Comparison of ENCODE assay signal across 18 cellular contexts in genomic region chrX:105098812-105099211, GRCh38.
DNase-seq lines count a peak whose midpoint lies in the region; FAIRE-seq and TF ChIP-seq lines count a peak whose summit lies in the region.
"Had no signal": no experiment of that assay in that cellular context is flagged by ENCODE, and none has a peak within 500 bp of the region (broad histone marks: within the 10 kb centered on the region; RNA-seq: fewer than 3 reads in every experiment).

No MANE protein-coding gene starts in this region.

- H3K27me3 Mint-ChIP-seq in activated naive CD4-positive, alpha-beta T cell treated with anti-CD3 and anti-CD28 coated beads for 36 hours (ENCODE audit: low read depth), result no peaks in the 10 kb centered on the region

- CTCF ChIA-PET in RWPE1 (lab: Yijun Ruan, JAX), result no interaction called here
- CTCF ChIA-PET in activated naive CD4-positive, alpha-beta T cell treated with anti-CD3 and anti-CD28 coated beads for 36 hours (lab: Charles Lee), result no interaction called here

- H3K27me3 ChIP-seq in bronchial epithelial cell (ENCODE audit: control insufficient read depth, insufficient read depth, low read length), result no peaks in the 10 kb centered on the region
- H3K27me3 ChIP-seq: BLaER1 had no signal

- H3K4me3 ChIP-seq in bronchial epithelial cell (ENCODE audit: low read depth, low read length), result no peak overlapping the region
- H3K4me3 ChIP-seq: BLaER1, GM12878, GM23338 had no signal

- no peaks in the 10 kb centered on the region for H3K9me3 Mint-ChIP-seq in activated naive CD4-positive, alpha-beta T cell treated with anti-CD3 and anti-CD28 coated beads for 36 hours
- H3K9me3 Mint-ChIP-seq: GM23338 had no signal

- no peak for FAIRE-seq in bronchial epithelial cell (lab: Jason Lieb, UNC)
- FAIRE-seq: GM12878, GM18507 had no signal

- POLR2A ChIA-PET in RWPE1 (lab: Yijun Ruan, JAX; ENCODE audit: low non-redundant PET), result no interaction called here

- no peaks in the 10 kb centered on the region for H3K4me1 Mint-ChIP-seq in activated naive CD4-positive, alpha-beta T cell treated with anti-CD3 and anti-CD28 coated beads for 36 hours (ENCODE audit: low read depth)
- H3K4me1 Mint-ChIP-seq: CD8-positive, alpha-beta memory T cell; GM23338; H9 had no signal

- H3K4me3 Mint-ChIP-seq in activated naive CD4-positive, alpha-beta T cell treated with anti-CD3 and anti-CD28 coated beads for 36 hours, result no peak overlapping the region
- H3K4me3 Mint-ChIP-seq: CD8-positive, alpha-beta memory T cell; GM23338; H9 had no signal

- intact Hi-C loops in activated naive CD4-positive, alpha-beta T cell treated with anti-CD3 and anti-CD28 coated beads for 36 hours (cut with micrococcal nuclease), result no loop called here

- TF ChIP-seq CTCF in RWPE1 (conservative IDR thresholded peaks at IDR 0.05; ENCODE audit: low read depth), result no peak
- TF ChIP-seq CTCF in bronchial epithelial cell (IDR thresholded peaks at IDR 0.05; ENCODE audit: insufficient read depth, low read length, severe bottlenecking), result no peak

- DNase-seq in SIG-M5 treated with dmso at 0.1 percent for 504 hours (lab: John Stamatoyannopoulos, UW; ENCODE audit: unreplicated experiment) (peak; percentile 13), SIG-M5 (lab: John Stamatoyannopoulos, UW) (no peak), RWPE1 (ENCODE audit: low spot score) (peak; percentile 0), bronchial epithelial cell (ENCODE audit: low read depth) (peak; percentile 71), D341Med (ENCODE audit: low spot score) (no peak), kidney tubule cell (ENCODE audit: low spot score) (no peak)
- DNase-seq in activated naive CD4-positive, alpha-beta T cell treated with anti-CD3 and anti-CD28 coated beads for 36 hours, result no peak
- DNase-seq: AML-193; Caco-2; CD8-positive, alpha-beta memory T cell; DMS79; H9; IMR-90 had no signal

- H3K27ac ChIP-seq in RWPE1, result no peak overlapping the region
- H3K27ac ChIP-seq: 22Rv1, BLaER1 had no signal

- H3K27ac Mint-ChIP-seq in activated naive CD4-positive, alpha-beta T cell treated with anti-CD3 and anti-CD28 coated beads for 36 hours, result no peak overlapping the region
- H3K27ac Mint-ChIP-seq: CD8-positive, alpha-beta memory T cell; GM23338; H9 had no signal

- no peaks in the 10 kb centered on the region for H3K36me3 Mint-ChIP-seq in activated naive CD4-positive, alpha-beta T cell treated with anti-CD3 and anti-CD28 coated beads for 36 hours (ENCODE audit: low read depth)
- H3K36me3 Mint-ChIP-seq: CD8-positive, alpha-beta memory T cell had no signal

- H3K36me3 ChIP-seq in bronchial epithelial cell (ENCODE audit: control insufficient read depth, insufficient read depth, low read length), result no peaks in the 10 kb centered on the region
- H3K36me3 ChIP-seq: BLaER1 had no signal

Comparison
In these comparisons a context has a peak if more than half of its experiments do, and no peak if none do; other contexts are left out.
1. DNase-seq: peak in SIG-M5 treated with dmso at 0.1 percent for 504 hours (single experiment), RWPE1 (single experiment) and bronchial epithelial cell (single experiment); none in SIG-M5 (single experiment), activated naive CD4-positive, alpha-beta T cell treated with anti-CD3 and anti-CD28 coated beads for 36 hours (single experiment), D341Med (single experiment) and kidney tubule cell (single experiment).